In the genomic region with DNA sequence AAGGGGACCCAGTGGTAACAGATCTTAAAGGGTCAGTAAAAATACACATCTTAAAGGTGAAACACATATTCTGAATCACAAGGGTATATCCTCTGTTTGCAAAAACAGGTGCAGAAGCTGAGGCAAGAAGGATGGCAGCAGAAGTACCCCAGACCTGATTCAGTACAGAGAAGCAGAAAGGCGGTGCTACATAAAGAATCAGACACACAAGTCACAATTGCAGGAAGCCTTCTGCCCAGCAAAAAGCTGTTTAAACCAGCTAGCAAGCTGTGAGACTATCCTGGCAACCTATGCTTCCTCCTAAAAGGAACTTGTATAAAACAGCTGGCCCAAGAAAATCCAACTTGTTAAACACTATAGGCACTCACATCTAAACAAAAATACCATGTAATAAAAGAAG, we compare ENCODE assay signal across 25 cellular contexts. TPM values are rescaled to one million over a fixed set of nuclear protein-coding genes. Genes with fewer than 3 reads are reported as not detected.
A peak's percentile ranks its signal among the peaks of the same experiment; 100 is the strongest.
DNase-seq lines count a peak whose midpoint lies in the region; FAIRE-seq and TF ChIP-seq lines count a peak whose summit lies in the region.
"Had no signal": no experiment of that assay in that cellular context is flagged by ENCODE, and none has a peak within 500 bp of the region (broad histone marks: within the 10 kb centered on the region; RNA-seq: fewer than 3 reads in every experiment).

No MANE protein-coding gene starts in this region.

- H3K9ac ChIP-seq in endothelial cell of umbilical vein (replicated peaks; ENCODE audit: extremely low read depth, insufficient read depth, low read length), result no peak overlapping the region
- no peak overlapping the region for H3K9ac ChIP-seq in neuronal stem cell (ENCODE audit: low read depth, low read length, poor library complexity)
- H3K9ac ChIP-seq in smooth muscle cell (ENCODE audit: low read depth), result no peak overlapping the region

- no peak overlapping the region for H2BK12ac ChIP-seq in neuronal stem cell (ENCODE audit: low read length)

- H2BK15ac ChIP-seq in neuronal stem cell (ENCODE audit: low read length), result no peak overlapping the region

- no CpG with 5 or more reads among the region's 1 CpG for WGBS in neuronal stem cell (ENCODE audit: extremely low coverage in 2 of 2, insufficient read length in 2 of 2, insufficient replicate concordance in 1 of 2), 2 donors
- 92% methylated on average over 1 of the region's 1 CpG for WGBS in smooth muscle cell (ENCODE audit: low lambda C conversion rate)

- no peaks in the 10 kb centered on the region for H3K79me1 ChIP-seq in neuronal stem cell (ENCODE audit: low read depth, low read length)

- TF ChIP-seq POLR2A in endothelial cell of umbilical vein (IDR thresholded peaks at IDR 0.05; ENCODE audit: low read depth, low read length), result no peak

- no peak for TF ChIP-seq CTCF in endothelial cell of umbilical vein (IDR thresholded peaks at IDR 0.05; ENCODE audit: extremely low read depth in 1 of 2, insufficient read depth in 1 of 2, low read depth in 1 of 2, low read length in 2 of 2)
- TF ChIP-seq CTCF in smooth muscle cell (IDR thresholded peaks at IDR 0.05; ENCODE audit: borderline replicate concordance, insufficient read depth, poor library complexity, severe bottlenecking), result no peak

- POLR2A ChIA-PET in endothelial cell of umbilical vein (lab: Charles Lee), result no interaction called here

- H3K4me2 ChIP-seq in endothelial cell of umbilical vein (ENCODE audit: insufficient read depth, low read length) (no peak overlapping the region), neuronal stem cell (ENCODE audit: insufficient read depth, low read length, poor library complexity, severe bottlenecking) (no peak overlapping the region), smooth muscle cell (no peak overlapping the region)
- H3K4me2 ChIP-seq: PC-9 had no signal

- CTCF ChIA-PET in endothelial cell of umbilical vein (lab: Charles Lee), result interaction anchor here (1.0 kb wide), 1 partner anchor 58 kb away, joined by 3 read pairs; no protein-coding TSS in a partner anchor

- H3K9me3 ChIP-seq in endothelial cell of umbilical vein (replicated peaks; ENCODE audit: control insufficient read depth, insufficient read depth, low read length), result no peaks in the 10 kb centered on the region
- H3K9me3 ChIP-seq in neuronal stem cell (replicated peaks in 1 of 2; ENCODE audit: control insufficient read depth in 2 of 2, insufficient read depth in 1 of 2, low read depth in 1 of 2, low read length in 2 of 2), result no peaks in the 10 kb centered on the region
- no peaks in the 10 kb centered on the region for H3K9me3 ChIP-seq in smooth muscle cell (replicated peaks; ENCODE audit: low read depth)

- H3K4me3 ChIP-seq in endothelial cell of umbilical vein (replicated peaks in 1 of 3; ENCODE audit: insufficient read depth in 1 of 3, low read depth in 1 of 3, low read length in 3 of 3) (no peak overlapping the region), neuronal stem cell (ENCODE audit: low read length in 2 of 2) (no peak overlapping the region), smooth muscle cell (no peak overlapping the region)
- H3K4me3 ChIP-seq: K562, PC-9 had no signal

- H2AK5ac ChIP-seq in neuronal stem cell (ENCODE audit: low read depth, low read length), result no peak overlapping the region

- H3K36me3 ChIP-seq in endothelial cell of umbilical vein (ENCODE audit: control insufficient read depth in 2 of 2, extremely low read depth in 1 of 2, insufficient read depth in 2 of 2, low read length in 2 of 2) (no peaks in the 10 kb centered on the region), neuronal stem cell (replicated peaks in 1 of 2; ENCODE audit: control insufficient read depth in 2 of 2, insufficient read depth in 2 of 2, low read length in 2 of 2) (peaks cover 0 to 2% of the 10 kb centered on the region in 2 donors), smooth muscle cell (ENCODE audit: low read depth) (no peaks in the 10 kb centered on the region)

- H3K27me3 ChIP-seq in endothelial cell of umbilical vein (ENCODE audit: control insufficient read depth in 2 of 2, insufficient read depth in 2 of 2, low read length in 2 of 2), result no peaks in the 10 kb centered on the region
- H3K27me3 ChIP-seq in neuronal stem cell (ENCODE audit: control insufficient read depth in 3 of 3, insufficient read depth in 3 of 3, low read depth in 1 of 3, low read length in 3 of 3), result no peaks in the 10 kb centered on the region
- H3K27me3 ChIP-seq in smooth muscle cell (ENCODE audit: low read depth), result no peaks in the 10 kb centered on the region

- H3K27ac ChIP-seq in endothelial cell of umbilical vein (ENCODE audit: insufficient read depth, low read depth, low read length) (no peak overlapping the region), neuronal stem cell (replicated peaks; ENCODE audit: low read length) (no peak overlapping the region), smooth muscle cell (ENCODE audit: low read depth) (no peak overlapping the region)
- H3K27ac ChIP-seq: C4-2B, PC-9 had no signal

- H3F3A ChIP-seq in smooth muscle cell (ENCODE audit: low read depth), result no peaks in the 10 kb centered on the region

- H2AFZ ChIP-seq in endothelial cell of umbilical vein (ENCODE audit: low read depth, low read length) (no peak overlapping the region), neuronal stem cell (ENCODE audit: low read length) (peak overlapping the region; percentile 51), smooth muscle cell (ENCODE audit: low read depth) (no peak overlapping the region)
- H2AFZ ChIP-seq: PC-9 had no signal

- peak overlapping the region; percentile 17 for H3K18ac ChIP-seq in neuronal stem cell (ENCODE audit: low read length)

- DNase-seq in G401 (ENCODE audit: low spot score) (peak; percentile 39), NAMALWA (ENCODE audit: low spot score) (peak; percentile 3), endothelial cell of umbilical vein (ENCODE audit: low read depth, low spot score) (peak; percentile 42), neuronal stem cell (ENCODE audit: low spot score) (no peak), smooth muscle cell (lab: John Stamatoyannopoulos, UW; ENCODE audit: unreplicated experiment) (no peak), NCI-H524 (lab: John Stamatoyannopoulos, UW) (no peak), nucleus accumbens (lab: John Stamatoyannopoulos, UW) (no peak), activated T-cell treated with anti-CD3 and anti-CD28 coated beads for 4 hours (no peak)
- DNase-seq: AML-193; Calu3; CD8-positive, alpha-beta memory T cell; GF-D8; H7; NCI-H1092 treated with DMSO at 0.1 percent for 48 hours; NCI-H146; NCI-H2081; NCI-H2171; NCI-H345; NCI-H526; PC-9; RPMI8226; SHP77; SW 1271 had no signal

- BruUV-seq in endothelial cell of umbilical vein (replicated peaks; lab: Mats Ljungman, UMichigan), result no TSS peak

- no peaks in the 10 kb centered on the region for H3K79me2 ChIP-seq in endothelial cell of umbilical vein (ENCODE audit: control insufficient read depth, insufficient read depth, low read length)
- H3K79me2 ChIP-seq in smooth muscle cell (ENCODE audit: low read depth), result no peaks in the 10 kb centered on the region

- H4K8ac ChIP-seq in neuronal stem cell (ENCODE audit: low read depth, low read length), result no peak overlapping the region

- no peak for FAIRE-seq in endothelial cell of umbilical vein (lab: Jason Lieb, UNC)
- FAIRE-seq: K562 had no signal

- H3K14ac ChIP-seq in neuronal stem cell (ENCODE audit: low read length), result peak overlapping the region; percentile 21

- dilution Hi-C loops in endothelial cell of umbilical vein (cut with MboI; ENCODE audit: extremely low pct_ligation_motif_present, low sequenced_read_pairs), result no loop called here

- H4K20me1 ChIP-seq in endothelial cell of umbilical vein (replicated peaks; ENCODE audit: control insufficient read depth, extremely low read depth, insufficient read depth, low read length) (no peaks in the 10 kb centered on the region), smooth muscle cell (ENCODE audit: low read depth) (no peaks in the 10 kb centered on the region)

- in situ Hi-C loops in G401 (cut with HindIII; ENCODE audit: low sequenced_read_pairs), result no loop called here

- no peaks in the 10 kb centered on the region for H3K9me1 ChIP-seq in endothelial cell of umbilical vein (replicated peaks; ENCODE audit: control insufficient read depth, extremely low read depth, insufficient read depth, low read length)

- H3K4me1 ChIP-seq in endothelial cell of umbilical vein (ENCODE audit: control insufficient read depth, extremely low read depth, insufficient read depth, low read length) (no peaks in the 10 kb centered on the region), neuronal stem cell (ENCODE audit: control insufficient read depth in 2 of 2, insufficient read depth in 1 of 2, low read depth in 1 of 2, low read length in 2 of 2) (peaks cover 0 to 2% of the 10 kb centered on the region in 2 donors), smooth muscle cell (ENCODE audit: low read depth) (no peaks in the 10 kb centered on the region)

- no peak overlapping the region for H4K91ac ChIP-seq in neuronal stem cell (ENCODE audit: low read depth, low read length, poor library complexity)

- intact Hi-C loops in endothelial cell of umbilical vein (cut with micrococcal nuclease), result no loop called here

- H3K4ac ChIP-seq in neuronal stem cell (ENCODE audit: low read length), result no peak overlapping the region

- no peak overlapping the region for H2BK5ac ChIP-seq in neuronal stem cell (ENCODE audit: low read length)

- H2BK120ac ChIP-seq in neuronal stem cell (ENCODE audit: low read depth, low read length), result no peak overlapping the region

- no peak overlapping the region for H3K23ac ChIP-seq in neuronal stem cell (ENCODE audit: low read depth, low read length, poor library complexity)

TF ChIP-seq in endothelial cell of umbilical vein, 7 proteins besides CTCF, POLR2A, EP300 and RAD21 (continues in another document):
- TF ChIP-seq JUN (IDR thresholded peaks at IDR 0.05; ENCODE audit: borderline replicate concordance, insufficient read depth, insufficient read length, low read depth), result no peak
- no peak for TF ChIP-seq FOS (IDR thresholded peaks at IDR 0.05; ENCODE audit: borderline replicate concordance, insufficient read depth, low read length)

RNA-seq across cellular contexts. Expression of gene ZNF280D, which starts 49.4 kb away (rescaled TPM):
- 9.8 and 21.4 TPM in 2 replicates for total RNA-seq in G401 (2014; rRNA removed; shearing (Covaris generic))
- 35.8 and 42.1 TPM in 2 replicates for total RNA-seq in endothelial cell of umbilical vein
- 4.4 and 9.6 TPM in 2 replicates for polyA plus RNA-seq in endothelial cell of umbilical vein
- 7.3 and 7.6 TPM in 2 replicates for polyA plus RNA-seq in endothelial cell of umbilical vein (2011; cell fraction: cytosol; rRNA removed)
- 38.3 and 52.6 TPM in 2 replicates for polyA plus RNA-seq in endothelial cell of umbilical vein (2011; cell fraction: nucleus; rRNA removed)
- polyA plus RNA-seq in endothelial cell of umbilical vein (2012), result 12.5 and 16.5 TPM in 2 replicates
- 15.9 and 17.0 TPM in 2 replicates for polyA minus RNA-seq in endothelial cell of umbilical vein
- 3.6 TPM for polyA minus RNA-seq in endothelial cell of umbilical vein (2011; cell fraction: cytosol; rRNA and poly(A)+ RNA removed)
- 46.7 and 72.8 TPM in 2 replicates for polyA minus RNA-seq in endothelial cell of umbilical vein (2011; cell fraction: nucleus; rRNA and poly(A)+ RNA removed)
- 21.0 TPM for polyA plus RNA-seq in neuronal stem cell (2013, experiment 1 of 2)
- polyA plus RNA-seq in neuronal stem cell (2013, experiment 2 of 2), result 22.2 TPM
- 2.9 and 4.3 TPM in 2 replicates for total RNA-seq in smooth muscle cell
- 0.47 and 0.94 TPM in 2 replicates for polyA plus RNA-seq in smooth muscle cell

Comparison
In these comparisons a context has a peak if more than half of its experiments do, and no peak if none do; other contexts are left out.
1. DNase-seq: peak in G401 (single experiment), NAMALWA (single experiment) and endothelial cell of umbilical vein (single experiment); none in neuronal stem cell (single experiment), smooth muscle cell (single experiment), NCI-H524 (0 of 2), nucleus accumbens (0 of 56) and activated T-cell treated with anti-CD3 and anti-CD28 coated beads for 4 hours (single experiment).